In the genomic region with DNA sequence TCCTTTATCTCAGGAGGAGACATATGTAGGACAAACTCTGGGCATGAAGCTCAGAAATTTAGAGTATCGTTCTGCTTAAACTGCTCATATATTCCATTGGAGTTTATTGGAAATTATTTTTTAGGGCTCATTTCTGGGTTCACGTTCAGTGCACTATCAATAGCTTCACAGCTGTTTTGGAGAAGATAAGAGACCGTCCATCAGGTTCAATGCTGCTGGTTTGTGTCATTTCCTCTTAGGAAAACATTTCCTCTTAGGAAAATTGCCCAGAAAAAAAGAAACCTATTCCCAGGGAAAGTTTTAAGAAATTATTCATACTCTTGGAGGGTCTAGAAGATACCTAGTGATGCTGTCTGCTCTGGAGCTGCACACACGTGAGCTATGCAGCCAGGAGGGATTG, we compare ENCODE assay signal across 8 cellular contexts.
"Had no signal": no experiment of that assay in that cellular context is flagged by ENCODE, and none has a peak within 500 bp of the region (broad histone marks: within the 10 kb centered on the region; RNA-seq: fewer than 3 reads in every experiment).

No MANE protein-coding gene starts in this region.

- H3K27ac ChIP-seq: HL-60 had no signal

- H3K4me2 ChIP-seq: GM23338 had no signal

- H3K4me3 ChIP-seq: GM23338 had no signal

- H2AFZ ChIP-seq: GM23338 had no signal

- FAIRE-seq: H1, H54, HepG2 had no signal

- DNase-seq: H9, HCEC 1CT, KG1 had no signal
